ENCODE assay signal across 10 cellular contexts in the genomic region with DNA sequence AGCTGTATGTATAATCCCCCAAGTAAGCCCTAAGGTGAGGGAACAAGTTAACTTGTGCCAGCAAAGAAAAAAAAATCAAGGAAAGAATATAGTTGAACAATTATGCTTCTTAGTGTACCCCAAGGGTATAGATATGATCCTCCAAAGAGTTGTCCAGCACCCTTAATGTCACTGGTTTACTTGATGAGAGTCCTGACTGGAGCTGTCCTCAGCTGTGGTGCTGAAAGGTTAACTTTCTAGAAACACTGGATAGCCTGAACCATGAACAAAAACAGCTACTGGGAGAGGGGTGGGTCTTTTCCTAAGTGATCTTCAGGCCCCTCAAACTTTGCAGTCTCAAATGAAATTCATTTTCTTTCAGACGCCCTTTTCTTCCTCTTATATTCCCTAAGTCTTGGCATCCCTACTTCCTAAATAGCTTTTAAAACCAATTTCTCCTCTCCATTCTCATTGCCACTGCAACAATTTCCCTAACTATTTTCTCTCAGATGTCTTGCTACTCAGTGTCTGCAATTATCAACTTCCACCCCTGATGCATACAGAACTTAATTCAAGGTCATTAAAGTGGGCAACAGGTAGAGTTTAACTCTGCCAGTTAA.
A peak's percentile ranks its signal among the peaks of the same experiment; 100 is the strongest.
DNase-seq lines count a peak whose midpoint lies in the region; ATAC-seq, FAIRE-seq and TF ChIP-seq lines count a peak whose summit lies in the region.
"Had no signal": no experiment of that assay in that cellular context is flagged by ENCODE, and none has a peak within 500 bp of the region (broad histone marks: within the 10 kb centered on the region; RNA-seq: fewer than 3 reads in every experiment).

No MANE protein-coding gene starts in this region.

- FAIRE-seq in GM12878 (lab: Jason Lieb, UNC) = no peak

- BruUV-seq in GM12878 (replicated peaks; lab: Mats Ljungman, UMichigan) = no TSS peak

- H3K36me3 ChIP-seq in GM12878 (ENCODE audit: control insufficient read depth in 2 of 2, insufficient read depth in 2 of 2, low read length in 1 of 2) (no peaks in the 10 kb centered on the region), colonic mucosa (no peaks in the 10 kb centered on the region)

- H3K4me1 ChIP-seq in GM12878 (ENCODE audit: control insufficient read depth, insufficient read depth, low read length) (no peaks in the 10 kb centered on the region), colonic mucosa (no peaks in the 10 kb centered on the region)

- WGBS in GM12878 (ENCODE audit: insufficient coverage, insufficient replicate concordance, low lambda C conversion rate, missing lambda C conversion rate) = 0% methylated on average over 1 of the region's 1 CpG

- RAD21 ChIA-PET in GM12878 (lab: Charles Lee; ENCODE audit: unreplicated experiment) = no interaction called here

- TF ChIP-seq EP300 in GM12878 (IDR thresholded peaks at IDR 0.05; ENCODE audit: borderline replicate concordance in 1 of 2, control insufficient read depth in 1 of 2, low read depth in 2 of 2, low read length in 2 of 2) = no peak

- no peaks in the 10 kb centered on the region for H4K20me1 ChIP-seq in GM12878 (ENCODE audit: control insufficient read depth, insufficient read depth)

- H3K27ac ChIP-seq in GM12878 (ENCODE audit: control insufficient read depth, insufficient read depth) (no peak overlapping the region), colonic mucosa (no peak overlapping the region)

- DNase-seq in GM12865 (ENCODE audit: low read depth) (peak; percentile 12), Kasumi-1 (lab: John Stamatoyannopoulos, UW) (peak; percentile 42 to 63), GM12878 (ENCODE audit: low read depth, low spot score) (no peak), left lobe of liver (ENCODE audit: low spot score) (no peak), GM20000 (ENCODE audit: low spot score) (no peak), colonic mucosa (no peak)
- DNase-seq: EL, substantia nigra, SW 1271 had no signal

- no peak for TF ChIP-seq RAD21 in GM12878 (IDR thresholded peaks at IDR 0.05; ENCODE audit: insufficient read depth, low read depth, low read length)

- H3K27me3 ChIP-seq in GM12878 (replicated peaks in 1 of 2; ENCODE audit: control insufficient read depth in 2 of 2, insufficient read depth in 2 of 2, low read length in 1 of 2) (no peaks in the 10 kb centered on the region), colonic mucosa (no peaks in the 10 kb centered on the region)

- H3K4me2 ChIP-seq in GM12878 (ENCODE audit: control insufficient read depth, insufficient read depth) = no peak overlapping the region

- H3K9ac ChIP-seq in GM12878 (ENCODE audit: control insufficient read depth, insufficient read depth, low read length) (no peak overlapping the region), colonic mucosa (ENCODE audit: low read depth in 2 of 2, low read length in 2 of 2) (no peak overlapping the region)

- CTCF ChIA-PET in GM12878 (lab: Yijun Ruan, JAX) = interaction anchor here (1.6 to 4.4 kb wide), 2 partner anchors 10 to 47 kb away, joined by 6 to 44 read pairs; no protein-coding TSS in a partner anchor

- TF ChIP-seq CTCF in GM12865 (IDR thresholded peaks at IDR 0.05; ENCODE audit: insufficient read depth, low read depth, low read length, missing control alignments) (no peak), GM12878 (IDR thresholded peaks at IDR 0.05 in 2 of 3, conservative IDR thresholded peaks at IDR 0.05 in 1 of 3; ENCODE audit: control insufficient read depth in 2 of 3, extremely low read depth in 1 of 3, insufficient read depth in 1 of 3, low read depth in 3 of 3, low read length in 3 of 3) (no peak), GM20000 (IDR thresholded peaks at IDR 0.05; ENCODE audit: extremely low read depth, missing control alignments) (no peak), colonic mucosa (IDR thresholded peaks at IDR 0.05) (no peak)

- in situ Hi-C loops in GM12878 (cut with MboI) = no loop called here

- H3K4me3 ChIP-seq in GM12865 (ENCODE audit: low read depth, low read length) (no peak overlapping the region), GM12878 (no peak overlapping the region), colonic mucosa (no peak overlapping the region)

- H2AFZ ChIP-seq in GM12878 (ENCODE audit: control insufficient read depth, low read depth, low read length) = no peak overlapping the region

- H3K9me3 ChIP-seq in GM12878 (replicated peaks; ENCODE audit: control insufficient read depth, insufficient read depth, low read length) (no peaks in the 10 kb centered on the region; the same call in 2 of the 3 replicates), colonic mucosa (no peaks in the 10 kb centered on the region)

- SMC1A ChIA-PET in GM12878 (lab: Charles Lee; ENCODE audit: uncharacterized antibody, unreplicated experiment) = interaction anchor here (0.7 to 3.0 kb wide), 5 partner anchors 10 to 615 kb away, joined by 3 to 10 read pairs (median 4); no protein-coding TSS in a partner anchor

- TF ChIP-seq POLR2A in GM12878 (IDR thresholded peaks at IDR 0.05; ENCODE audit: low read depth, low read length) = no peak

- ATAC-seq in GM12878 = no peak
- ATAC-seq in left lobe of liver = peak; percentile 37
- no peak for ATAC-seq in HG03442 (IDR thresholded peaks at IDR 0.05; ENCODE audit: unreplicated experiment)

- intact Hi-C loops in GM12878 (cut with micrococcal nuclease; ENCODE audit: unreplicated experiment) = no loop called here
- intact Hi-C loops in colonic mucosa (cut with DNase I) = no loop called here

- POLR2A ChIA-PET in GM12878 (lab: Charles Lee) = no interaction called here

- H3K79me2 ChIP-seq in GM12878 (ENCODE audit: control insufficient read depth, insufficient read depth, low read length) = no peaks in the 10 kb centered on the region

TF ChIP-seq in GM12878, 131 proteins besides CTCF, POLR2A, EP300 and RAD21:
- no peak for TF ChIP-seq POLR2AphosphoS5 (IDR thresholded peaks at IDR 0.05; ENCODE audit: low read length)
- TF ChIP-seq, protein P1, sequence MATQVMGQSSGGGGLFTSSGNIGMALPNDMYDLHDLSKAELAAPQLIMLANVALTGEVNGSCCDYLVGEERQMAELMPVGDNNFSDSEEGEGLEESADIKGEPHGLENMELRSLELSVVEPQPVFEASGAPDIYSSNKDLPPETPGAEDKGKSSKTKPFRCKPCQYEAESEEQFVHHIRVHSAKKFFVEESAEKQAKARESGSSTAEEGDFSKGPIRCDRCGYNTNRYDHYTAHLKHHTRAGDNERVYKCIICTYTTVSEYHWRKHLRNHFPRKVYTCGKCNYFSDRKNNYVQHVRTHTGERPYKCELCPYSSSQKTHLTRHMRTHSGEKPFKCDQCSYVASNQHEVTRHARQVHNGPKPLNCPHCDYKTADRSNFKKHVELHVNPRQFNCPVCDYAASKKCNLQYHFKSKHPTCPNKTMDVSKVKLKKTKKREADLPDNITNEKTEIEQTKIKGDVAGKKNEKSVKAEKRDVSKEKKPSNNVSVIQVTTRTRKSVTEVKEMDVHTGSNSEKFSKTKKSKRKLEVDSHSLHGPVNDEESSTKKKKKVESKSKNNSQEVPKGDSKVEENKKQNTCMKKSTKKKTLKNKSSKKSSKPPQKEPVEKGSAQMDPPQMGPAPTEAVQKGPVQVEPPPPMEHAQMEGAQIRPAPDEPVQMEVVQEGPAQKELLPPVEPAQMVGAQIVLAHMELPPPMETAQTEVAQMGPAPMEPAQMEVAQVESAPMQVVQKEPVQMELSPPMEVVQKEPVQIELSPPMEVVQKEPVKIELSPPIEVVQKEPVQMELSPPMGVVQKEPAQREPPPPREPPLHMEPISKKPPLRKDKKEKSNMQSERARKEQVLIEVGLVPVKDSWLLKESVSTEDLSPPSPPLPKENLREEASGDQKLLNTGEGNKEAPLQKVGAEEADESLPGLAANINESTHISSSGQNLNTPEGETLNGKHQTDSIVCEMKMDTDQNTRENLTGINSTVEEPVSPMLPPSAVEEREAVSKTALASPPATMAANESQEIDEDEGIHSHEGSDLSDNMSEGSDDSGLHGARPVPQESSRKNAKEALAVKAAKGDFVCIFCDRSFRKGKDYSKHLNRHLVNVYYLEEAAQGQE (IDR thresholded peaks at IDR 0.05; ENCODE audit: low read depth, low read length) = peak; percentile 91

Comparison
In these comparisons a context has a peak if more than half of its experiments do, and no peak if none do; other contexts are left out.
1. DNase-seq: peak in GM12865 (single experiment) and Kasumi-1 (2 of 2); none in GM12878 (single experiment), left lobe of liver (single experiment), GM20000 (single experiment) and colonic mucosa (single experiment).